Comparison of ENCODE assay signal across 9 cellular contexts in the genomic region with DNA sequence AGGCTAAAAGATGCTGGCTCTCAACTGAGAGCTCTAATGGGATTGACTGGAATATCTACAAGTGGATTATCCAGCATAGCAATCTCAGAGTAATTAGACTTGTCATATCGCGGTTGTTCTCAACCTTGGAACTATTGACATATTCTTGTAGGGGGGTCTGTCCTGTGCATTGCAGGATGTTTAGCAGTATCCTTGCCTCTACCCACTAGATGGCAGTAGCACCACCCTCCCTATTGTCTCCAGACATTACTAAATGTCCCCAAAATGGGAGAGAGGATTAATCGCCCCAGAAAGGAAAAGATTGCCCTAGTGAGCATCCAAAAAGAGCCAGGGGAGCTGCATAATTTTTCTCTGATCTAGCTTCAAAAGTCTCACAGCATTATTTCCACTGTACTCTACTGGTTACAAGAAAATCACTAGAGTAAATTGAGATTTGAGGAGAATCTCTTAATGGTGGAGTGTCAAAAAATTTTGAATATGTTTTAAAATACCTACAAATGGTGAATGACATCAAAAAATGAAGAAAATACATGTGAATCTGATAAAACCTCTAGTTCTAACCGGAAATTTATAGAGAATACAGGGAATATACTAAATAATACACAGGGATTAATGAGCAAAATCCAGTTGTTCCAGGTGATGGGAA.
DNase-seq lines count a peak whose midpoint lies in the region; ATAC-seq and TF ChIP-seq lines count a peak whose summit lies in the region.
"Had no signal": no experiment of that assay in that cellular context is flagged by ENCODE, and none has a peak within 500 bp of the region (broad histone marks: within the 10 kb centered on the region; RNA-seq: fewer than 3 reads in every experiment).

No MANE protein-coding gene starts in this region.

- no peaks in the 10 kb centered on the region; the same call in 1 of the 2 replicates for H3K4me1 ChIP-seq in MM.1S (ENCODE audit: low read length)
- no peaks in the 10 kb centered on the region for H3K4me1 ChIP-seq in left lung

- DNase-seq in AML-193 (lab: John Stamatoyannopoulos, UW) (peak; percentile 50 to 61), MM.1S (peak; percentile 53), astrocyte of the cerebellum (ENCODE audit: low read depth) (no peak), left lung (no peak), posterior vena cava (ENCODE audit: low spot score) (no peak), superior temporal gyrus (ENCODE audit: extremely low spot score) (no peak)
- DNase-seq: activated B cell treated with CpG ODN at 0.5 μM for 24 hours had no signal

- no peaks in the 10 kb centered on the region for H3K9me3 ChIP-seq in MM.1S (replicated peaks; ENCODE audit: insufficient read depth, low read length)
- no peaks in the 10 kb centered on the region for H3K9me3 ChIP-seq in left lung

- no peak overlapping the region for H3K27ac ChIP-seq in MM.1S (ENCODE audit: low read length)
- no peak overlapping the region for H3K27ac ChIP-seq in left lung

- intact Hi-C loops in left lung (cut with DNase I) = no loop called here
- intact Hi-C loops in posterior vena cava (cut with DNase I) = no loop called here

- H3K9me2 ChIP-seq in MM.1S (replicated peaks; ENCODE audit: insufficient read depth, low read length) = no peaks in the 10 kb centered on the region

- in situ Hi-C loops in astrocyte of the cerebellum (cut with HindIII; ENCODE audit: low sequenced_read_pairs) = no loop called here

- no peaks in the 10 kb centered on the region for H3F3A ChIP-seq in MM.1S (ENCODE audit: insufficient read depth, low read length)

- no peaks in the 10 kb centered on the region for H3K36me3 ChIP-seq in MM.1S (replicated peaks; ENCODE audit: insufficient read depth, low read length)
- no peaks in the 10 kb centered on the region for H3K36me3 ChIP-seq in left lung

- H4K20me1 ChIP-seq in MM.1S (ENCODE audit: insufficient read depth, low read length) = no peaks in the 10 kb centered on the region

- no peak overlapping the region for H3K9ac ChIP-seq in MM.1S (ENCODE audit: low read length)

- H3K79me2 ChIP-seq in MM.1S (ENCODE audit: low read length) = no peaks in the 10 kb centered on the region

- peak overlapping the region; percentile 54; the same call in 1 of the 2 replicates for H2AFZ ChIP-seq in MM.1S (ENCODE audit: low read length)

- H3K27me3 ChIP-seq in MM.1S (replicated peaks; ENCODE audit: insufficient read depth, low read length) (no peaks in the 10 kb centered on the region), left lung (no peaks in the 10 kb centered on the region)

- H3K4me3 ChIP-seq in MM.1S (ENCODE audit: low read length) = no peak overlapping the region
- no peak overlapping the region for H3K4me3 ChIP-seq in astrocyte of the cerebellum (ENCODE audit: low read depth, low read length)
- no peak overlapping the region for H3K4me3 ChIP-seq in left lung

- TF ChIP-seq CTCF in MM.1S (IDR thresholded peaks at IDR 0.05; ENCODE audit: low read length) (peak; percentile 86), astrocyte of the cerebellum (IDR thresholded peaks at IDR 0.05; ENCODE audit: low read depth, low read length, missing control alignments) (peak; percentile 84), left lung (IDR thresholded peaks at IDR 0.05) (peak; percentile 45 to 54)

- ATAC-seq in GM18499 (IDR thresholded peaks at IDR 0.05; ENCODE audit: insufficient read depth, unreplicated experiment) (peak; percentile 69), HG02678 (IDR thresholded peaks at IDR 0.05; ENCODE audit: unreplicated experiment) (peak; percentile 90), left lung (peak; percentile 73)

- no peak overlapping the region for H3K4me2 ChIP-seq in MM.1S (ENCODE audit: low read depth, low read length)

Comparison
In these comparisons a context has a peak if more than half of its experiments do, and no peak if none do; other contexts are left out.
1. DNase-seq: peak in AML-193 (2 of 2) and MM.1S (single experiment); none in astrocyte of the cerebellum (single experiment), left lung (0 of 2), posterior vena cava (single experiment) and superior temporal gyrus (single experiment).
2. Peak in every context shown above with its lines, with median percentiles within 50 percentile points of each other: ATAC-seq and CTCF ChIP-seq.